In the genomic region with DNA sequence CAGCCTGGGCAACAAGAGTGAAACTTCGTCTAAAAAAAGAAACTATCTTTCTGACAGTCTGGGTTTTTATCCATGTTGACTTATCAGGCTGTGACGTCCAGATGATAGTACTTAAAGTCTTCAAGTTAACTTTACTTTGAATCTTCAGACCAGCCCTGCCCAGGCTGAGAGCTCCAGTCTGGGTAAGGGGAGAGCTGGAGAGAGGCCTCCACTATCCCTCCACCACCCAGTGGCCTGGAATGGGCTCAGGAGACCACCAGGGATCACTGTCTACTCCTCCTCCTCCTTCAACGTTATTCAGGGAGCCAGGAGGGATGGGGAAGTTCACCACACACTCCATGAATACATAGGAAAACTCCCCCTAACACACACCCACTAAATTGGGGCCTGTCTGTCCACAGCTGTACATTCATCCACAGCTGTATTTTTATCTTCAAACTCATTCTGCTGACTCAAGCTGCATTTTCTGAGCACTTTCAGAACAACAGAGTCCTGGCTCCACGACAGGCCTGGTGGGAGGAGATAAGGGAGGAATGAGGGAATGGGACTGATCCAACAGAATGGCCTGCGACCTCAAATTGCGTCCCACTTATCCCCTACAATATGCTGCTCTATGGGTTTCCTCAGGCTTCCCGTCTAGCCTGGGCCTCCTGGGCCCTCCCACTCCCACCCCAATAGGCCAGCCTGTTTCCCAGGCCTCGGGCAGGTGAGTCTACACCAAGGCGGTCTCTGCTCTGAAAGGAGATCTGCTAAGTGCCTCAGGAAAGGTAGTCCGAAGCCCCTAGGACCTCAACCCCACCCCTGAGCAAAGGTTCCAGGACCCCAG, we compare ENCODE assay signal across 8 cellular contexts. TPM values are rescaled to one million over a fixed set of nuclear protein-coding genes. Genes with fewer than 3 reads are reported as not detected.
DNase-seq lines count a peak whose midpoint lies in the region; ATAC-seq and TF ChIP-seq lines count a peak whose summit lies in the region.

No MANE protein-coding gene starts in this region.

- peak; percentile 59 to 65 for ATAC-seq in right cardiac atrium
- ATAC-seq in GM18505 (IDR thresholded peaks at IDR 0.05; ENCODE audit: unreplicated experiment) = no peak
- no peak for ATAC-seq in HG03045 (IDR thresholded peaks at IDR 0.05; ENCODE audit: unreplicated experiment)
- no peak for ATAC-seq in GM19023 (IDR thresholded peaks at IDR 0.05; ENCODE audit: unreplicated experiment)

- H3K27me3 ChIP-seq in HUES48 (ENCODE audit: control insufficient read depth, insufficient read depth, low read length) (peaks cover 13% of the 10 kb centered on the region), right cardiac atrium (ENCODE audit: control insufficient read depth, insufficient read depth) (no peaks in the 10 kb centered on the region)

- no peaks in the 10 kb centered on the region for H3K36me3 ChIP-seq in HUES48 (ENCODE audit: control insufficient read depth, insufficient read depth, low read length)

- H3K4me1 ChIP-seq in HUES48 (ENCODE audit: control insufficient read depth, insufficient read depth, low read length) = peaks cover 20% of the 10 kb centered on the region
- H3K4me1 ChIP-seq in right cardiac atrium (ENCODE audit: control insufficient read depth, insufficient read depth, low read length) = peaks cover 3% of the 10 kb centered on the region

- H3K4me3 Mint-ChIP-seq in activated T-helper 1 cell treated with anti-CD3 and anti-CD28 coated beads, Interleukin-12 subunit alpha, Interleukin-12 subunit beta, Interleukin-2, Interleukin-4 antibody, amounts not matched to agents 30 ng/mL and 10 ng/mL and 1 ng/mL, durations not matched to agents 14 hours and 24 hours and 36 hours = peak overlapping the region; percentile 82

- H3K36me3 Mint-ChIP-seq in activated T-helper 1 cell treated with anti-CD3 and anti-CD28 coated beads, Interleukin-12 subunit alpha, Interleukin-12 subunit beta, Interleukin-2, Interleukin-4 antibody, amounts not matched to agents 30 ng/mL and 10 ng/mL and 1 ng/mL, durations not matched to agents 14 hours and 24 hours and 36 hours (ENCODE audit: low read depth) = no peaks in the 10 kb centered on the region

- H3K27ac ChIP-seq in HUES48 (ENCODE audit: low read depth, low read length) = no peak overlapping the region
- peak overlapping the region; percentile 79 for H3K27ac ChIP-seq in right cardiac atrium (ENCODE audit: low read length)

- H3K27me3 Mint-ChIP-seq in activated T-helper 1 cell treated with anti-CD3 and anti-CD28 coated beads, Interleukin-12 subunit alpha, Interleukin-12 subunit beta, Interleukin-2, Interleukin-4 antibody, amounts not matched to agents 30 ng/mL and 10 ng/mL and 1 ng/mL, durations not matched to agents 14 hours and 24 hours and 36 hours (ENCODE audit: insufficient read depth) = peaks cover 33% of the 10 kb centered on the region

- intact Hi-C loops in activated T-helper 1 cell treated with anti-CD3 and anti-CD28 coated beads, Interleukin-12 subunit alpha, Interleukin-12 subunit beta, Interleukin-2, Interleukin-4 antibody, amounts not matched to agents 30 ng/mL and 10 ng/mL and 1 ng/mL, durations not matched to agents 14 hours and 24 hours and 36 hours (cut with micrococcal nuclease) = no loop called here
- intact Hi-C loops in right cardiac atrium (cut with DNase I) = no loop called here

- no peak for DNase-seq in activated T-helper 1 cell treated with anti-CD3 and anti-CD28 coated beads, Interleukin-12 subunit alpha, Interleukin-12 subunit beta, Interleukin-2, Interleukin-4 antibody, amounts not matched to agents 30 ng/mL and 10 ng/mL and 1 ng/mL, durations not matched to agents 14 hours and 24 hours and 36 hours (ENCODE audit: low spot score)
- peak; percentile 43 to 82 (median 76) for DNase-seq in right cardiac atrium
- peak; percentile 52 for DNase-seq in pulmonary artery endothelial cell (ENCODE audit: low read depth, low spot score)
- no peak for DNase-seq in MV-4-11 (lab: John Stamatoyannopoulos, UW)

- H3K4me3 ChIP-seq in HUES48 (ENCODE audit: low read depth, low read length) (0 out of 2 replicates have a peak overlapping the region, but pooled peaks have one; percentile 84), right cardiac atrium (ENCODE audit: low read length) (no peak overlapping the region)

- 30% methylated on average over 10 of the region's 10 CpGs for WGBS in right cardiac atrium

- H3K9me3 Mint-ChIP-seq in activated T-helper 1 cell treated with anti-CD3 and anti-CD28 coated beads, Interleukin-12 subunit alpha, Interleukin-12 subunit beta, Interleukin-2, Interleukin-4 antibody, amounts not matched to agents 30 ng/mL and 10 ng/mL and 1 ng/mL, durations not matched to agents 14 hours and 24 hours and 36 hours = no peaks in the 10 kb centered on the region

- H3K9me3 ChIP-seq in HUES48 (ENCODE audit: control insufficient read depth, insufficient read depth, low read length) (no peaks in the 10 kb centered on the region), right cardiac atrium (ENCODE audit: control insufficient read depth, low read length) (no peaks in the 10 kb centered on the region)

- no peak for TF ChIP-seq POLR2A in GM18505 (IDR thresholded peaks at IDR 0.05; ENCODE audit: borderline replicate concordance, extremely low read depth, insufficient read depth, insufficient read length)

- peaks cover 14% of the 10 kb centered on the region for H3K4me1 Mint-ChIP-seq in activated T-helper 1 cell treated with anti-CD3 and anti-CD28 coated beads, Interleukin-12 subunit alpha, Interleukin-12 subunit beta, Interleukin-2, Interleukin-4 antibody, amounts not matched to agents 30 ng/mL and 10 ng/mL and 1 ng/mL, durations not matched to agents 14 hours and 24 hours and 36 hours (ENCODE audit: low read depth)

- no peak overlapping the region for H3K9ac ChIP-seq in HUES48 (ENCODE audit: low read depth, low read length)

- no peak overlapping the region for H3K27ac Mint-ChIP-seq in activated T-helper 1 cell treated with anti-CD3 and anti-CD28 coated beads, Interleukin-12 subunit alpha, Interleukin-12 subunit beta, Interleukin-2, Interleukin-4 antibody, amounts not matched to agents 30 ng/mL and 10 ng/mL and 1 ng/mL, durations not matched to agents 14 hours and 24 hours and 36 hours

RNA-seq across cellular contexts. Expression of gene SLC45A3, which starts 1.8 kb away (rescaled TPM):
- total RNA-seq in activated T-helper 1 cell treated with anti-CD3 and anti-CD28 coated beads, Interleukin-12 subunit alpha, Interleukin-12 subunit beta, Interleukin-2, Interleukin-4 antibody, amounts not matched to agents 30 ng/mL and 10 ng/mL and 1 ng/mL, durations not matched to agents 14 hours and 24 hours and 36 hours = 0.81 and 1.1 TPM in 2 replicates
- total RNA-seq in right cardiac atrium = 1 to 10 TPM; 1.5 to 3.6 (median 2.6) TPM
- 1.5 TPM for polyA plus RNA-seq in right cardiac atrium
- total RNA-seq in pulmonary artery endothelial cell = 8.3 and 9.8 TPM in 2 replicates

RNA-seq across cellular contexts. Expression of gene ELK4, which starts 46.7 kb away (rescaled TPM):
- total RNA-seq in activated T-helper 1 cell treated with anti-CD3 and anti-CD28 coated beads, Interleukin-12 subunit alpha, Interleukin-12 subunit beta, Interleukin-2, Interleukin-4 antibody, amounts not matched to agents 30 ng/mL and 10 ng/mL and 1 ng/mL, durations not matched to agents 14 hours and 24 hours and 36 hours = 81.1 and 86.2 TPM in 2 replicates
- total RNA-seq in right cardiac atrium = 10 to 100 TPM; 39.7 to 45.0 (median 43.2) TPM
- polyA plus RNA-seq in right cardiac atrium = 6.3 TPM
- total RNA-seq in pulmonary artery endothelial cell = 22.9 and 28.2 TPM in 2 replicates

Comparison
In these comparisons a context has a peak if more than half of its experiments do, and no peak if none do; other contexts are left out.
1. DNase-seq: peak in right cardiac atrium (3 of 3) and pulmonary artery endothelial cell (single experiment); none in activated T-helper 1 cell treated with anti-CD3 and anti-CD28 coated beads, Interleukin-12 subunit alpha, Interleukin-12 subunit beta, Interleukin-2, Interleukin-4 antibody, amounts not matched to agents 30 ng/mL and 10 ng/mL and 1 ng/mL, durations not matched to agents 14 hours and 24 hours and 36 hours (single experiment) and MV-4-11 (single experiment).
2. ATAC-seq: peak in right cardiac atrium (2 of 2); none in GM18505 (single experiment), HG03045 (single experiment) and GM19023 (single experiment).